ENCODE assay signal across 19 cellular contexts in genomic region chr16:65178151-65178550, GRCh38. TPM values are rescaled to one million over a fixed set of nuclear protein-coding genes. Genes with fewer than 3 reads are reported as not detected.
DNase-seq lines count a peak whose midpoint lies in the region; ATAC-seq and TF ChIP-seq lines count a peak whose summit lies in the region.
"Had no signal": no experiment of that assay in that cellular context is flagged by ENCODE, and none has a peak within 500 bp of the region (broad histone marks: within the 10 kb centered on the region; RNA-seq: fewer than 3 reads in every experiment).

No MANE protein-coding gene starts in this region.

- H2BK120ac ChIP-seq in mesenchymal stem cell (ENCODE audit: low read depth, low read length), result no peak overlapping the region

- TF ChIP-seq POLR2A in esophagus muscularis mucosa (IDR thresholded peaks at IDR 0.05; ENCODE audit: low read depth) (no peak), vagina (IDR thresholded peaks at IDR 0.05) (no peak)

- WGBS in mesenchymal stem cell, result 67% methylated on average over 4 of the region's 4 CpGs
- 83% methylated on average over 4 of the region's 4 CpGs for WGBS in esophagus muscularis mucosa

- H3K4me1 ChIP-seq in mesenchymal stem cell (ENCODE audit: control insufficient read depth, insufficient read depth, low read depth, low read length), result no peaks in the 10 kb centered on the region
- no peaks in the 10 kb centered on the region for H3K4me1 ChIP-seq in esophagus muscularis mucosa
- H3K4me1 ChIP-seq in vagina, result peaks cover 13% of the 10 kb centered on the region
- H3K4me1 ChIP-seq: neural progenitor cell, prostate gland had no signal

- no peak overlapping the region for H3K18ac ChIP-seq in mesenchymal stem cell (ENCODE audit: low read depth in 1 of 2, low read length in 2 of 2)

- no peak for TF ChIP-seq EP300 in esophagus muscularis mucosa (IDR thresholded peaks at IDR 0.05)

- H2BK5ac ChIP-seq in mesenchymal stem cell (ENCODE audit: low read depth, low read length, poor library complexity, severe bottlenecking), result no peak overlapping the region

- no peaks in the 10 kb centered on the region for H3K79me1 ChIP-seq in mesenchymal stem cell (replicated peaks; ENCODE audit: low read length, poor library complexity, severe bottlenecking)

- H3K9me3 ChIP-seq in mesenchymal stem cell (ENCODE audit: control insufficient read depth, low read length), result no peaks in the 10 kb centered on the region
- no peaks in the 10 kb centered on the region for H3K9me3 ChIP-seq in esophagus muscularis mucosa
- H3K9me3 ChIP-seq in vagina, result no peaks in the 10 kb centered on the region
- H3K9me3 ChIP-seq: prostate gland had no signal

- no peaks in the 10 kb centered on the region for H3K4me1 Mint-ChIP-seq in stimulated activated effector memory CD8-positive, alpha-beta T cell treated with anti-CD3 and anti-CD28 coated beads, Interleukin-12 subunit alpha, Interleukin-12 subunit beta, amount 100 ng/mL, for 72 hours
- H3K4me1 Mint-ChIP-seq: activated CD4-positive, alpha-beta T cell treated with anti-CD3 and anti-CD28 coated beads, Interleukin-2, amount 10 ng/mL, durations not matched to agents 24 days and 14 days had no signal

- no peak overlapping the region for H3K23ac ChIP-seq in mesenchymal stem cell (ENCODE audit: low read length in 2 of 2)

- peak; percentile 72 for DNase-seq in EH (ENCODE audit: low read depth)
- peak; percentile 49 for DNase-seq in NCI-H226
- peak; percentile 19 for DNase-seq in epithelial cell of esophagus (ENCODE audit: low read depth)
- peak; percentile 20 for DNase-seq in mesenchymal stem cell
- DNase-seq in stimulated activated effector memory CD8-positive, alpha-beta T cell treated with anti-CD3 and anti-CD28 coated beads, Interleukin-12 subunit alpha, Interleukin-12 subunit beta, amount 100 ng/mL, for 72 hours (ENCODE audit: low spot score in 2 of 2), result no peak
- no peak for DNase-seq in esophagus muscularis mucosa (ENCODE audit: extremely low spot score)
- no peak for DNase-seq in vagina (ENCODE audit: extremely low spot score in 2 of 2)
- DNase-seq in activated CD4-positive, alpha-beta T cell treated with anti-CD3 and anti-CD28 coated beads, Interleukin-2, amount 50 U/mL, for 48 hours, result no peak
- DNase-seq: activated CD4-positive, alpha-beta T cell treated with anti-CD3 and anti-CD28 coated beads, Interleukin-2, amount 10 ng/mL, durations not matched to agents 24 days and 14 days; activated effector memory CD4-positive, alpha-beta T cell treated with anti-CD3 and anti-CD28 coated beads, Interleukin-2, amount 50 U/mL, for 16 hours; CD8-positive, alpha-beta T cell; left ventricle myocardium superior; NCI-H1436 treated with DMSO at 0.1 percent for 48 hours; NCI-H524 treated with DMSO at 0.1 percent for 48 hours; stimulated activated naive CD4-positive, alpha-beta T cell treated with Interleukin-2 at 50 U/mL for 16 hours had no signal

- no peak overlapping the region for H4K91ac ChIP-seq in mesenchymal stem cell (ENCODE audit: low read length)

- no peak overlapping the region for H2AK5ac ChIP-seq in mesenchymal stem cell (ENCODE audit: low read length, severe bottlenecking)

- no peaks in the 10 kb centered on the region for H3K36me3 Mint-ChIP-seq in stimulated activated effector memory CD8-positive, alpha-beta T cell treated with anti-CD3 and anti-CD28 coated beads, Interleukin-12 subunit alpha, Interleukin-12 subunit beta, amount 100 ng/mL, for 72 hours
- H3K36me3 Mint-ChIP-seq: CD8-positive, alpha-beta T cell; neural progenitor cell had no signal

- no peak overlapping the region for H4K8ac ChIP-seq in mesenchymal stem cell (ENCODE audit: low read length)

- H2BK15ac ChIP-seq in mesenchymal stem cell (ENCODE audit: low read depth, poor library complexity, severe bottlenecking), result no peak overlapping the region

- no peak overlapping the region for H3K27ac Mint-ChIP-seq in stimulated activated effector memory CD8-positive, alpha-beta T cell treated with anti-CD3 and anti-CD28 coated beads, Interleukin-12 subunit alpha, Interleukin-12 subunit beta, amount 100 ng/mL, for 72 hours
- H3K27ac Mint-ChIP-seq: activated CD4-positive, alpha-beta T cell treated with anti-CD3 and anti-CD28 coated beads, Interleukin-2, amount 10 ng/mL, durations not matched to agents 24 days and 14 days; CD8-positive, alpha-beta T cell; neural progenitor cell had no signal

- H3K4me3 ChIP-seq in epithelial cell of esophagus (ENCODE audit: low read length) (no peak overlapping the region), mesenchymal stem cell (ENCODE audit: insufficient read depth in 1 of 2, low read depth in 1 of 2, low read length in 2 of 2) (no peak overlapping the region), esophagus muscularis mucosa (no peak overlapping the region), vagina (no peak overlapping the region)
- H3K4me3 ChIP-seq: neural progenitor cell, prostate gland, skin epidermis had no signal

- no peak overlapping the region for H3K27ac ChIP-seq in mesenchymal stem cell (ENCODE audit: low read length, poor library complexity, severe bottlenecking)
- no peak overlapping the region for H3K27ac ChIP-seq in esophagus muscularis mucosa (replicated peaks in 1 of 4)
- no peak overlapping the region for H3K27ac ChIP-seq in vagina
- H3K27ac ChIP-seq: neural progenitor cell, prostate gland, skin epidermis had no signal

- no peak for TF ChIP-seq CTCF in epithelial cell of esophagus (IDR thresholded peaks at IDR 0.05; ENCODE audit: insufficient read depth, low read depth, low read length, missing control alignments)
- no peak for TF ChIP-seq CTCF in esophagus muscularis mucosa (IDR thresholded peaks at IDR 0.05)
- no peak for TF ChIP-seq CTCF in vagina (IDR thresholded peaks at IDR 0.05)

- intact Hi-C loops in esophagus muscularis mucosa (cut with DNase I), result no loop called here
- intact Hi-C loops in vagina (cut with DNase I), result no loop called here

- no peak overlapping the region for H3K4ac ChIP-seq in mesenchymal stem cell (ENCODE audit: low read depth in 1 of 2, low read length in 2 of 2)

- no peaks in the 10 kb centered on the region for H3K27me3 ChIP-seq in mesenchymal stem cell (ENCODE audit: control insufficient read depth in 1 of 2, insufficient read depth in 1 of 2, low read length in 2 of 2)
- H3K27me3 ChIP-seq in esophagus muscularis mucosa, result no peaks in the 10 kb centered on the region
- no peaks in the 10 kb centered on the region for H3K27me3 ChIP-seq in vagina
- H3K27me3 ChIP-seq: neural progenitor cell had no signal

- no peak for ATAC-seq in stimulated activated effector memory CD8-positive, alpha-beta T cell treated with anti-CD3 and anti-CD28 coated beads, Interleukin-12 subunit alpha, Interleukin-12 subunit beta, amount 100 ng/mL, for 72 hours
- ATAC-seq: CD8-positive, alpha-beta T cell; HepG2; left ventricle myocardium superior had no signal

- peak overlapping the region in 1 of 2 experiments; percentile 88 for H2BK12ac ChIP-seq in mesenchymal stem cell (ENCODE audit: low read length in 2 of 2)

- no peak overlapping the region for H3K9ac ChIP-seq in mesenchymal stem cell (ENCODE audit: low read length)
- H3K9ac ChIP-seq: neural progenitor cell had no signal

- no peak overlapping the region for H3K4me3 Mint-ChIP-seq in stimulated activated effector memory CD8-positive, alpha-beta T cell treated with anti-CD3 and anti-CD28 coated beads, Interleukin-12 subunit alpha, Interleukin-12 subunit beta, amount 100 ng/mL, for 72 hours
- H3K4me3 Mint-ChIP-seq: activated CD4-positive, alpha-beta T cell treated with anti-CD3 and anti-CD28 coated beads, Interleukin-2, amount 10 ng/mL, durations not matched to agents 24 days and 14 days; CD8-positive, alpha-beta T cell; neural progenitor cell had no signal

- H3K36me3 ChIP-seq in mesenchymal stem cell (ENCODE audit: control insufficient read depth in 1 of 2, insufficient read depth in 2 of 2, low read depth in 1 of 2, low read length in 2 of 2) (no peaks in the 10 kb centered on the region), esophagus muscularis mucosa (no peaks in the 10 kb centered on the region), vagina (no peaks in the 10 kb centered on the region)
- H3K36me3 ChIP-seq: neural progenitor cell, prostate gland had no signal

- H3K4me2 ChIP-seq in mesenchymal stem cell (ENCODE audit: low read length, poor library complexity, severe bottlenecking), result no peak overlapping the region
- H3K4me2 ChIP-seq: neural progenitor cell had no signal

- H3K14ac ChIP-seq in mesenchymal stem cell (ENCODE audit: low read length in 2 of 2), result no peak overlapping the region

- H3K9me3 Mint-ChIP-seq in stimulated activated effector memory CD8-positive, alpha-beta T cell treated with anti-CD3 and anti-CD28 coated beads, Interleukin-12 subunit alpha, Interleukin-12 subunit beta, amount 100 ng/mL, for 72 hours, result peaks cover 13% of the 10 kb centered on the region
- H3K9me3 Mint-ChIP-seq: neural progenitor cell had no signal

- no peak overlapping the region for H2AFZ ChIP-seq in mesenchymal stem cell (ENCODE audit: low read depth, low read length)
- H2AFZ ChIP-seq: neural progenitor cell had no signal

RNA-seq across cellular contexts. Expression of gene CDH11, which starts 56.3 kb away (rescaled TPM):
- polyA plus RNA-seq in mesenchymal stem cell (2013, experiment 1 of 2), result 237 TPM
- polyA plus RNA-seq in mesenchymal stem cell (2013, experiment 2 of 2), result 227 TPM
- 10 to 100 TPM; 22.4 to 47.8 (median 35.6) TPM for total RNA-seq in esophagus muscularis mucosa
- 45.2 TPM for total RNA-seq in vagina
- total RNA-seq: activated CD4-positive, alpha-beta T cell treated with anti-CD3 and anti-CD28 coated beads, Interleukin-2, amount 10 ng/mL, durations not matched to agents 24 days and 14 days; CD8-positive, alpha-beta T cell; HepG2 had no signal
- polyA plus RNA-seq: HepG2 had no signal

Comparison
In these comparisons a context has a peak if more than half of its experiments do, and no peak if none do; other contexts are left out.
1. DNase-seq: peak in EH (single experiment), NCI-H226 (single experiment), epithelial cell of esophagus (single experiment) and mesenchymal stem cell (single experiment); none in stimulated activated effector memory CD8-positive, alpha-beta T cell treated with anti-CD3 and anti-CD28 coated beads, Interleukin-12 subunit alpha, Interleukin-12 subunit beta, amount 100 ng/mL, for 72 hours (0 of 2), esophagus muscularis mucosa (single experiment), vagina (0 of 2) and activated CD4-positive, alpha-beta T cell treated with anti-CD3 and anti-CD28 coated beads, Interleukin-2, amount 50 U/mL, for 48 hours (0 of 2).